8 cellular contexts compared by ENCODE assay signal in the genomic region with DNA sequence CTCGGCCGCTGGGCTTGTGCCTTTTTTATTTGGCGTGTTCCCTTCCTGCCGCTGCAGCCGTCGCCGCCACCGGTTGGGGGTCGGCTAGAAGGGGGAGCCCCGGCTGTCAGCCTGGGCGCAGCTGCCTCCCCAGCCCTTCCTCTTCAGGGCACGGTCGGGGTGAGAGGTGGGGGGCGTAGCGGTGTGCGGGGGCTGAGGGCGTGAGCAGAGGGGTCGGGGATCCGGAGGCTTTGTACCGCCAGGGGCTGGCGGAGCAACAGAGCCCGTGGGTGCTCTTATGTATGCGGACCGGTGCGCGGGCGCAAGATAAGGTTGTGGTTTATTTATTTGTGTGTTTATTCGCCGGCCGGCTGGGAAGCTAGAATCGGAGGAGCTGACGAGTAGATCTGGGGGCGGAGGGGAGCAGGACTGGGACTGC. TPM values are rescaled to one million over a fixed set of nuclear protein-coding genes. Genes with fewer than 3 reads are reported as not detected.
DNase-seq lines count a peak whose midpoint lies in the region; ATAC-seq, FAIRE-seq and TF ChIP-seq lines count a peak whose summit lies in the region.

No MANE protein-coding gene starts in this region.

- H3K36me3 Mint-ChIP-seq in CD8-positive, alpha-beta T cell: peaks cover 4% of the 10 kb centered on the region
- peaks cover 13% of the 10 kb centered on the region for H3K36me3 Mint-ChIP-seq in brain
- no peaks in the 10 kb centered on the region for H3K36me3 Mint-ChIP-seq in stimulated activated memory B cell treated with anti-CD40 and anti-IgM and Interleukin-4, amounts not matched to agents 10 μg/mL and 1 μg/mL and 100 μg/mL, for 72 hours

- intact Hi-C loops in CD8-positive, alpha-beta T cell (cut with DNase I, micrococcal nuclease): loop anchor here (1.0 to 10.0 kb wide), 8 partner anchors 15 to 345 kb away; a partner anchor contains a TSS

- peak in 2 of 7 experiments; percentile 22 to 42 for DNase-seq in CD8-positive, alpha-beta T cell
- DNase-seq in NCI-H526 treated with DMSO at 0.1 percent for 48 hours (lab: John Stamatoyannopoulos, UW) (peak; percentile 65), keratinocyte (ENCODE audit: low read depth, low spot score) (no peak)

- H3K4me2 ChIP-seq in keratinocyte (ENCODE audit: control insufficient read depth, extremely low read depth, insufficient read depth, low read depth, low read length): peak overlapping the region; percentile 70

- peak overlapping the region; percentile 79 for H3K27ac Mint-ChIP-seq in CD8-positive, alpha-beta T cell
- peak overlapping the region; percentile 74 to 96 (median 88) for H3K27ac Mint-ChIP-seq in brain
- H3K27ac Mint-ChIP-seq in stimulated activated memory B cell treated with anti-CD40 and anti-IgM and Interleukin-4, amounts not matched to agents 10 μg/mL and 1 μg/mL and 100 μg/mL, for 72 hours: no peak overlapping the region

- TF ChIP-seq CTCF in CD8-positive, alpha-beta T cell (IDR thresholded peaks at IDR 0.05): no peak
- TF ChIP-seq CTCF in brain (conservative IDR thresholded peaks at IDR 0.05): peak; percentile 2 to 6
- no peak for TF ChIP-seq CTCF in keratinocyte (optimal IDR thresholded peaks at IDR 0.05 in 1 of 3, IDR thresholded peaks at IDR 0.05 in 1 of 3, conservative IDR thresholded peaks at IDR 0.05 in 1 of 3; ENCODE audit: extremely low read depth in 1 of 3, insufficient read depth in 2 of 3, low read length in 3 of 3)

- H3K9me3 Mint-ChIP-seq in CD8-positive, alpha-beta T cell: no peaks in the 10 kb centered on the region
- H3K9me3 Mint-ChIP-seq in brain: peaks cover 0 to 8% (median 0%) of the 10 kb centered on the region in 5 experiments
- H3K9me3 Mint-ChIP-seq in stimulated activated memory B cell treated with anti-CD40 and anti-IgM and Interleukin-4, amounts not matched to agents 10 μg/mL and 1 μg/mL and 100 μg/mL, for 72 hours: no peaks in the 10 kb centered on the region

- peak overlapping the region; percentile 89 for H3K4me3 Mint-ChIP-seq in CD8-positive, alpha-beta T cell
- peak overlapping the region; percentile 93 to 99 (median 97) for H3K4me3 Mint-ChIP-seq in brain
- peak overlapping the region; percentile 74 for H3K4me3 Mint-ChIP-seq in stimulated activated memory B cell treated with anti-CD40 and anti-IgM and Interleukin-4, amounts not matched to agents 10 μg/mL and 1 μg/mL and 100 μg/mL, for 72 hours

- peaks cover 9% of the 10 kb centered on the region for H3K4me1 Mint-ChIP-seq in CD8-positive, alpha-beta T cell (ENCODE audit: low read depth)
- peaks cover 56% of the 10 kb centered on the region for H3K4me1 Mint-ChIP-seq in brain
- H3K4me1 Mint-ChIP-seq in stimulated activated memory B cell treated with anti-CD40 and anti-IgM and Interleukin-4, amounts not matched to agents 10 μg/mL and 1 μg/mL and 100 μg/mL, for 72 hours: peaks cover 21% of the 10 kb centered on the region

- no peaks in the 10 kb centered on the region for H3K9me3 ChIP-seq in CD8-positive, alpha-beta T cell (ENCODE audit: low read length)
- H3K9me3 ChIP-seq in keratinocyte (ENCODE audit: control insufficient read depth, low read depth, low read length): no peaks in the 10 kb centered on the region

- H3K9me1 ChIP-seq in keratinocyte (ENCODE audit: control insufficient read depth, extremely low read depth, insufficient read depth, low read length): no peaks in the 10 kb centered on the region

- no peak overlapping the region for H2AFZ ChIP-seq in keratinocyte (ENCODE audit: control insufficient read depth, low read length)

- CTCF ChIA-PET in CD8-positive, alpha-beta T cell (lab: Charles Lee): interaction anchor here (0.8 to 5.5 kb wide), 14 partner anchors 8 to 202 kb away, joined by 3 to 60 read pairs (median 5); no protein-coding TSS in a partner anchor

- no peaks in the 10 kb centered on the region for H3K79me2 ChIP-seq in keratinocyte (ENCODE audit: control insufficient read depth, insufficient read depth, low read length)

- POLR2A ChIA-PET in CD8-positive, alpha-beta T cell (lab: Charles Lee): interaction anchor here (0.7 to 2.5 kb wide), 10 partner anchors 11 to 136 kb away, joined by 3 to 12 read pairs (median 4); no protein-coding TSS in a partner anchor

- H3K27me3 Mint-ChIP-seq in CD8-positive, alpha-beta T cell (ENCODE audit: low read depth): peaks cover 21% of the 10 kb centered on the region
- peaks cover 57% of the 10 kb centered on the region for H3K27me3 Mint-ChIP-seq in brain
- peaks cover 59% of the 10 kb centered on the region for H3K27me3 Mint-ChIP-seq in stimulated activated memory B cell treated with anti-CD40 and anti-IgM and Interleukin-4, amounts not matched to agents 10 μg/mL and 1 μg/mL and 100 μg/mL, for 72 hours

- H3K36me3 ChIP-seq in CD8-positive, alpha-beta T cell (ENCODE audit: insufficient read depth, low read length): no peaks in the 10 kb centered on the region
- no peaks in the 10 kb centered on the region for H3K36me3 ChIP-seq in keratinocyte (ENCODE audit: control insufficient read depth in 2 of 2, extremely low read depth in 1 of 2, insufficient read depth in 2 of 2, low read length in 2 of 2)

- ATAC-seq in CD8-positive, alpha-beta T cell: peak; percentile 45
- ATAC-seq in stimulated activated memory B cell treated with anti-CD40 and anti-IgM and Interleukin-4, amounts not matched to agents 10 μg/mL and 1 μg/mL and 100 μg/mL, for 72 hours: no peak
- ATAC-seq in HG02870 (IDR thresholded peaks at IDR 0.05; ENCODE audit: unreplicated experiment) (no peak), HG02642 (IDR thresholded peaks at IDR 0.05; ENCODE audit: poor library complexity, unreplicated experiment) (no peak), GM19452 (IDR thresholded peaks at IDR 0.05; ENCODE audit: unreplicated experiment) (no peak)

- no peaks in the 10 kb centered on the region for H4K20me1 ChIP-seq in keratinocyte (ENCODE audit: control insufficient read depth, extremely low read depth, insufficient read depth, low read length)

- FAIRE-seq in keratinocyte (lab: Jason Lieb, UNC): no peak

- peaks cover 14% of the 10 kb centered on the region for H3K27me3 ChIP-seq in CD8-positive, alpha-beta T cell (ENCODE audit: insufficient read depth, low read length)
- peaks cover 65% of the 10 kb centered on the region for H3K27me3 ChIP-seq in keratinocyte (ENCODE audit: control insufficient read depth, extremely low read depth, insufficient read depth, low read length)

- H3K4me3 ChIP-seq in CD8-positive, alpha-beta T cell (ENCODE audit: low read depth, low read length): peak overlapping the region; percentile 70
- peak overlapping the region; percentile 40 to 64 (median 45) for H3K4me3 ChIP-seq in keratinocyte (ENCODE audit: control insufficient read depth in 2 of 3, extremely low read depth in 1 of 3, insufficient read depth in 2 of 3, low read depth in 1 of 3, low read length in 3 of 3)

- dilution Hi-C loops in keratinocyte (cut with MboI; ENCODE audit: extremely low pct_ligation_motif_present, low sequenced_read_pairs): no loop called here

- no peak overlapping the region for H3K27ac ChIP-seq in CD8-positive, alpha-beta T cell (ENCODE audit: low read depth, low read length)
- H3K27ac ChIP-seq in keratinocyte (ENCODE audit: control insufficient read depth, insufficient read depth, low read length): no peak overlapping the region

- peaks cover 21% of the 10 kb centered on the region for H3K4me1 ChIP-seq in CD8-positive, alpha-beta T cell (ENCODE audit: insufficient read depth, low read length)
- H3K4me1 ChIP-seq in keratinocyte (ENCODE audit: control insufficient read depth, extremely low read depth, insufficient read depth, low read length): peaks cover 6% of the 10 kb centered on the region

- H3K9ac ChIP-seq in keratinocyte (ENCODE audit: control insufficient read depth, extremely low read depth, insufficient read depth, low read length): no peak overlapping the region

RNA-seq across cellular contexts. Expression of a gene that starts 0.5 kb away (rescaled TPM):
- total RNA-seq in CD8-positive, alpha-beta T cell: 10 to 100 TPM; 15.3 to 18.3 TPM
- polyA plus RNA-seq in brain (ENCODE audit: insufficient read depth, low read depth, low replicate concordance): 10.3 TPM
- 0.18 to 0.39 TPM in 2 of 3 replicates, not detected in the other for polyA plus RNA-seq in keratinocyte
- polyA plus RNA-seq in keratinocyte (2011; ENCODE audit: low read depth): 7.7 TPM
- polyA plus RNA-seq in keratinocyte (2011; cell fraction: cytosol; rRNA removed): 0.05 TPM in 1 of 2 replicates, not detected in the other
- 0.20 and 0.31 TPM in 2 replicates for polyA plus RNA-seq in keratinocyte (2011; cell fraction: nucleus; rRNA removed)
- 6.4 TPM in 1 of 2 replicates, not detected in the other for polyA plus RNA-seq in keratinocyte (2012; ENCODE audit: low replicate concordance)
- 0.90 to 1.1 TPM in 2 of 3 replicates, not detected in the other for polyA minus RNA-seq in keratinocyte
- polyA minus RNA-seq in keratinocyte (2011; cell fraction: cytosol; rRNA and poly(A)+ RNA removed): not detected
- polyA minus RNA-seq in keratinocyte (2011; cell fraction: nucleus; rRNA and poly(A)+ RNA removed): 0.74 and 1.2 TPM in 2 replicates

Comparison
In these comparisons a context has a peak if more than half of its experiments do, and no peak if none do; other contexts are left out.
1. CTCF ChIP-seq: peak in brain (2 of 2); none in CD8-positive, alpha-beta T cell (single experiment) and keratinocyte (0 of 3).
2. Peak in every context shown above with its lines, with median percentiles within 50 percentile points of each other: H3K4me3 Mint-ChIP-seq.